In the genomic region with DNA sequence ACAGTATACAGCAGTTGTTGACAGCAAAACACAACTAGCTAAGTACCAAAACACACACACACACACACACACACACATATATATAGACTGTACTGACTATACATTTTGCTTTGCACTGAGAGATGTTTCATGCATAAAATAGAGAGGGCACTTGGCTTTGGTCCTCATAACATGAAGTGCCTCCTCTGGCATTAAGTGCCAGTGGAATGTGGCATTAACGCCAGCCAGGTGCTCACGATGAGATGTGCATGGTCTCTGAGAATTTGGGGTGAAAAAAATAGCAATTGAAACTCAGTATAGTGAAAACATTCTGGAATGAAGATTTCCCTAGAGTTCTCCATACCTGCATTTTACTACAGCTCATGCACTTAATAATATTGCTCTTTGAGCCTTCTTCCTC, we compare ENCODE assay signal across 29 cellular contexts.
"Had no signal": no experiment of that assay in that cellular context is flagged by ENCODE, and none has a peak within 500 bp of the region (broad histone marks: within the 10 kb centered on the region; RNA-seq: fewer than 3 reads in every experiment).

No MANE protein-coding gene starts in this region.

- DNase-seq: activated CD4-positive, alpha-beta memory T cell treated with anti-CD3 and anti-CD28 coated beads for 36 hours; activated CD4-positive, alpha-beta T cell treated with anti-CD3 and anti-CD28 coated beads for 36 hours; activated CD4-positive, alpha-beta T cell treated with anti-CD3 and anti-CD28 coated beads, Interleukin-2, amount 10 ng/mL, durations not matched to agents 24 days and 14 days; activated CD4-positive, CD25-positive, alpha-beta regulatory T cell; activated CD4-positive, CD25-positive, alpha-beta regulatory T cell treated with anti-CD3 and anti-CD28 coated beads, Interleukin-2, amount 50 U/mL, for 72 hours; activated CD8-positive, alpha-beta memory T cell treated with anti-CD3 and anti-CD28 coated beads, Interleukin-2, amount 10 ng/mL, durations not matched to agents 7 days and 5 days; activated CD8-positive, alpha-beta memory T cell treated with anti-CD3 and anti-CD28 coated beads, Interleukin-2, amount 50 U/mL, for 4 hours; activated CD8-positive, alpha-beta T cell treated with anti-CD3 and anti-CD28 coated beads, Interleukin-2, amount 10 ng/mL, durations not matched to agents 7 days and 5 days; activated effector memory CD4-positive, alpha-beta T cell treated with anti-CD3 and anti-CD28 coated beads, Interleukin-2, amount 50 U/mL, for 16 hours; activated naive CD4-positive, alpha-beta T cell treated with anti-CD3 and anti-CD28 coated beads for 36 hours; activated naive CD8-positive, alpha-beta T cell treated with anti-CD3 and anti-CD28 coated beads for 36 hours; activated naive CD8-positive, alpha-beta T cell treated with anti-CD3 and anti-CD28 coated beads, Interleukin-2, amount 50 U/mL, for 24 hours; activated T-cell treated with anti-CD3 and anti-CD28 coated beads, Interleukin-2, amount 50 U/mL, for 1 hour; activated T-cell treated with anti-CD3 and anti-CD28 coated beads, Interleukin-2, amount 50 U/mL, for 48 hours; adrenal gland; amygdala; central memory CD4-positive, alpha-beta T cell; cerebellar nuclear complex; colonic mucosa; effector CD8-positive, alpha-beta T cell; esophagus squamous epithelium; foreskin melanocyte; heart right ventricle; T-helper 2 cell had no signal

- H3K27ac ChIP-seq: adrenal gland, ascending aorta, breast epithelium, cardiac muscle cell, colonic mucosa, epithelial cell of prostate, esophagus squamous epithelium, gastroesophageal sphincter, heart right ventricle had no signal

- H3K36me3 ChIP-seq: adrenal gland, ascending aorta, breast epithelium, cardiac muscle cell, colonic mucosa had no signal

- H3K27me3 ChIP-seq: adrenal gland, ascending aorta, breast epithelium, cardiac muscle cell, colonic mucosa, esophagus squamous epithelium, gastroesophageal sphincter, heart right ventricle had no signal

- H3K4me3 ChIP-seq: adrenal gland, ascending aorta, breast epithelium, cardiac muscle cell, colonic mucosa, esophagus squamous epithelium, gastroesophageal sphincter, heart right ventricle had no signal

- H3K4me1 ChIP-seq: adrenal gland, ascending aorta, breast epithelium, colonic mucosa, esophagus squamous epithelium, gastroesophageal sphincter had no signal

- H3K9me3 ChIP-seq: adrenal gland, ascending aorta, breast epithelium, colonic mucosa, esophagus squamous epithelium, gastroesophageal sphincter, heart right ventricle had no signal
